Comparison of ENCODE assay signal across 1 cellular context in genomic region chr2:61017556-61018318, GRCh38.
TF ChIP-seq lines count a peak whose summit lies in the region.

Gene PEX13, plus strand, starts transcription at chr2:61017720. Its CDS starts 40 bp downstream, at chr2:61017760.
Gene PUS10, minus strand, starts transcription at chr2:61018255. Its CDS starts 6,365 bp downstream, at chr2:61011890.

TF ChIP-seq in IMR-90, 13 proteins besides CTCF, POLR2A, EP300 and RAD21 (continued from another document):
- TF ChIP-seq FOS (IDR thresholded peaks at IDR 0.05; ENCODE audit: low read depth, low read length) = no peak
- no peak for TF ChIP-seq RCOR1 (IDR thresholded peaks at IDR 0.05; ENCODE audit: insufficient replicate concordance, low read length)
- 0 out of 2 replicates have a peak, but pooled peaks have one; percentile 16 for TF ChIP-seq MAFK (IDR thresholded peaks at IDR 0.05; ENCODE audit: low read depth, low read length)
- TF ChIP-seq CHD1 (IDR thresholded peaks at IDR 0.05; ENCODE audit: low read depth, low read length) = no peak
- 0 out of 2 replicates have a peak, but pooled peaks have one; percentile 6 for TF ChIP-seq MAZ (IDR thresholded peaks at IDR 0.05; ENCODE audit: borderline replicate concordance, low read depth, low read length)
- no peak for TF ChIP-seq NFE2L2 (IDR thresholded peaks at IDR 0.05; ENCODE audit: low read depth, low read length)
- no peak for TF ChIP-seq BHLHE40 (IDR thresholded peaks at IDR 0.05; ENCODE audit: low read depth, low read length)
- no peak for TF ChIP-seq ELK1 (IDR thresholded peaks at IDR 0.05; ENCODE audit: borderline replicate concordance, low read depth, low read length)
- peak; percentile 90 for TF ChIP-seq CEBPB (IDR thresholded peaks at IDR 0.05; ENCODE audit: low read depth, low read length)
